ENCODE assay signal across 33 cellular contexts in genomic region chr2:15700131-15700530, GRCh38.
"Had no signal": no experiment of that assay in that cellular context is flagged by ENCODE, and none has a peak within 500 bp of the region (broad histone marks: within the 10 kb centered on the region; RNA-seq: fewer than 3 reads in every experiment).

No MANE protein-coding gene starts in this region.

- DNase-seq: Karpas-422, Kasumi-1, MG63, MM.1S, MV-4-11, NCI-H1048, NCI-H1092, NCI-H1092 treated with DMSO at 0.1 percent for 48 hours, NCI-H1105, NCI-H1105 treated with DMSO at 0.1 percent for 48 hours, NCI-H1417, NCI-H1417 treated with DMSO at 0.1 percent for 48 hours, NCI-H1436, NCI-H1436 treated with DMSO at 0.1 percent for 48 hours, NCI-H146, NCI-H1694, NCI-H1694 treated with DMSO at 0.1 percent for 48 hours, NCI-H187, NCI-H187 treated with DMSO at 0.1 percent for 48 hours, NCI-H1930, NCI-H2029, NCI-H2029 treated with DMSO at 0.1 percent for 48 hours, NCI-H2081, NCI-H2081 treated with DMSO at 0.1 percent for 48 hours, NCI-H2107, NCI-H2171, NCI-H2171 treated with DMSO at 0.1 percent for 48 hours, NCI-H2227 treated with DMSO at 0.1 percent for 48 hours, NCI-H226, NCI-H345, NCI-H446, NCI-H446 treated with DMSO at 0.1 percent for 48 hours, NCI-H510A had no signal
